In the genomic region with DNA sequence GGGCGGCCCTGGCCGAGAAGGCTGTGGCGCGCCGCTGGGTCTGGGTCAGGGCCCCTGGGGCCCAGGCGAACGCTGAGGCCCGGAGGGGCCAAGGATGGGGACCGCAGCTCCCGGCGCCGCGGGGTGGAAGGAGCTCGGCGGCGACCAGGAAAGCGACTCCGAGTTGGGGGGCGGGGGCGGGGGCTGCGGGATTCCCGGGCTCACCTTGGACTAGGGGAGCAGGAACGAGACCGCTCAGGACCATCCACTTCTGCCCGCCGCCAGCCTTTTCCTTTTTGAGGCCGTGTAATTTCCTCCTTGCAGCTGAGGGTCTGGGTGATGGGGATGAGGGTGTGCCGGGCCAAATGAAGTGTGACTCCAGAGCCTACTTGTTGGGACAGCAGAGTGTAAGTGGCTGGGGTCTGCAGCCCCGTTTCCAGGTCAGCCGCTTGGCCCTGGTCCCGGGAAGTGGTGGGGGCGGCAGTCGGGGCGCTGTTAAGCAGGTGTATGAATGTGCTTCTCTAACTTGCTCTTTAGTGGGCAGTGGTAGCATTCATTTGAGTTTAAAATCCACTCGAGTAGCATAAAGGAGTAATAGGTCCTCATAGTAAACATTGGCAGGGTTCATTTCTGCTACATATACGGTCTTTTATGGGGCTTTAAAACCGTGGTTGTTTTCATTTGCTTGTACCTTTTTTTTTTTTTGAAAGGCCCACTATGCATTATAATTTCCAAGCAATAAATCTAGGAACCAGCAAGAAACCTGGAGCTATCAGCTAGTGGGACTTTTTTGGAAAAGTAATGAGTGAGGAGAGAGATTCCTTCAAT, we compare ENCODE assay signal across 1 cellular context.
TF ChIP-seq lines count a peak whose summit lies in the region.

No MANE protein-coding gene starts in this region.

TF ChIP-seq in endothelial cell of umbilical vein, 7 proteins besides CTCF, POLR2A, EP300 and RAD21:
- no peak for TF ChIP-seq POLR2AphosphoS5 (IDR thresholded peaks at IDR 0.05; ENCODE audit: insufficient read depth, low read depth, low read length)
- no peak for TF ChIP-seq GATA2 (IDR thresholded peaks at IDR 0.05; ENCODE audit: insufficient read depth, insufficient read length, low read depth, low read length)
- no peak for TF ChIP-seq EZH2 (IDR thresholded peaks at IDR 0.05; ENCODE audit: borderline replicate concordance, low read depth, low read length, severe bottlenecking)
- TF ChIP-seq FOS (IDR thresholded peaks at IDR 0.05; ENCODE audit: borderline replicate concordance, insufficient read depth, low read length) = no peak
- no peak for TF ChIP-seq JUN (IDR thresholded peaks at IDR 0.05; ENCODE audit: borderline replicate concordance, insufficient read depth, insufficient read length, low read depth)
- TF ChIP-seq, protein P1, sequence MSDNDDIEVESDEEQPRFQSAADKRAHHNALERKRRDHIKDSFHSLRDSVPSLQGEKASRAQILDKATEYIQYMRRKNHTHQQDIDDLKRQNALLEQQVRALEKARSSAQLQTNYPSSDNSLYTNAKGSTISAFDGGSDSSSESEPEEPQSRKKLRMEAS (IDR thresholded peaks at IDR 0.05; ENCODE audit: insufficient read depth, insufficient read length) = no peak
- TF ChIP-seq MYC (IDR thresholded peaks at IDR 0.05; ENCODE audit: low read depth, low read length) = no peak
